18 cellular contexts compared by ENCODE assay signal in the genomic region with DNA sequence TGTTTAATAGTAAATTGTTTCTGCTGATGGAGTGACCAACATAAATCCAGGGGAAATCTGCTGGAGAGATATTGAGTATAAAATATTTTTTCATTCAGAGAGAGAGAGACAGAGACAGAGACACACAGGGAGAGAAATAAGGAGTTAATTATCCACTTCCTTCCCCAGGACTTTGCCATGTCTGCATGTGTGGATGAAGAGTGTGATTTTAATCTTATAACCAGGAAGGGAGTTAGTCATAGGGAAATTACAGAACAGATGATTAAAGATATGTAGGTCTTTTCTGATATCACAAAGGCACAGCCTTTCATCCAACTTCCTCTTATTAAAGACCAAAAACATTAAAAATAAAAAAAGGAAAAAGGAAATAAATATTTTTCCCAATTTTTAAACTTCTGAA.
DNase-seq lines count a peak whose midpoint lies in the region; ATAC-seq, FAIRE-seq and TF ChIP-seq lines count a peak whose summit lies in the region.
"Had no signal": no experiment of that assay in that cellular context is flagged by ENCODE, and none has a peak within 500 bp of the region (broad histone marks: within the 10 kb centered on the region; RNA-seq: fewer than 3 reads in every experiment).

No MANE protein-coding gene starts in this region.

- no peaks in the 10 kb centered on the region for H3K9me3 ChIP-seq in endothelial cell of umbilical vein (replicated peaks; ENCODE audit: control insufficient read depth, insufficient read depth, low read length)
- H3K9me3 ChIP-seq in PC-3 (ENCODE audit: low read length) = no peaks in the 10 kb centered on the region
- H3K9me3 ChIP-seq: BE2C, upper lobe of right lung had no signal

- ATAC-seq in GM18907 (IDR thresholded peaks at IDR 0.05; ENCODE audit: unreplicated experiment) (no peak), PC-3 (no peak)
- ATAC-seq: upper lobe of right lung had no signal

- no peaks in the 10 kb centered on the region for H3K9me2 ChIP-seq in PC-3 (replicated peaks; ENCODE audit: low read length)

- TF ChIP-seq CTCF in endothelial cell of umbilical vein (IDR thresholded peaks at IDR 0.05; ENCODE audit: extremely low read depth in 1 of 2, insufficient read depth in 1 of 2, low read depth in 1 of 2, low read length in 2 of 2) (no peak), PC-3 (conservative IDR thresholded peaks at IDR 0.05; ENCODE audit: low read depth, low read length) (no peak)

- CTCF ChIA-PET in endothelial cell of umbilical vein (lab: Charles Lee) = interaction anchor here (2.0 kb wide), 1 partner anchor 149 kb away, joined by 13 read pairs; no protein-coding TSS in a partner anchor
- CTCF ChIA-PET in PC-3 (lab: Charles Lee) = no interaction called here

- FAIRE-seq in endothelial cell of umbilical vein (lab: Jason Lieb, UNC) = peak; percentile 85

- no peaks in the 10 kb centered on the region for H3K9me1 ChIP-seq in endothelial cell of umbilical vein (replicated peaks; ENCODE audit: control insufficient read depth, extremely low read depth, insufficient read depth, low read length)

- H4K20me1 ChIP-seq in endothelial cell of umbilical vein (replicated peaks; ENCODE audit: control insufficient read depth, extremely low read depth, insufficient read depth, low read length) (no peaks in the 10 kb centered on the region), PC-3 (ENCODE audit: low read length) (no peaks in the 10 kb centered on the region)

- peaks cover 20% of the 10 kb centered on the region for H3K4me1 ChIP-seq in endothelial cell of umbilical vein (ENCODE audit: control insufficient read depth, extremely low read depth, insufficient read depth, low read length)
- no peaks in the 10 kb centered on the region for H3K4me1 ChIP-seq in PC-3 (ENCODE audit: insufficient read depth, low read length)
- H3K4me1 ChIP-seq: BE2C had no signal

- POLR2A ChIA-PET in endothelial cell of umbilical vein (lab: Charles Lee) (interaction anchor here (1.2 kb wide), 1 partner anchor 66 kb away, joined by 7 read pairs; no protein-coding TSS in a partner anchor), PC-3 (lab: Charles Lee; ENCODE audit: unreplicated experiment) (no interaction called here)

- DNase-seq in GF-D8 (lab: John Stamatoyannopoulos, UW) (peak; percentile 10), RPMI7951 (ENCODE audit: low read depth) (peak; percentile 57), endothelial cell of umbilical vein (ENCODE audit: low read depth, low spot score) (peak; percentile 91), lung microvascular endothelial cell (ENCODE audit: low read depth in 2 of 2) (peak; percentile 83 to 90), kidney glomerular epithelial cell (lab: John Stamatoyannopoulos, UW) (no peak), PC-3 (no peak)
- DNase-seq: activated B cell treated with CpG ODN at 0.5 μM for 24 hours; activated CD4-positive, alpha-beta memory T cell treated with anti-CD3 and anti-CD28 coated beads for 36 hours; activated gamma-delta T cell treated with Interleukin-2 at 50 U/mL for 16 hours; amniotic stem cell; BE2C; Calu3; caudate nucleus; erythroblast; NCI-H1694 treated with DMSO at 0.1 percent for 48 hours; PC-9; upper lobe of right lung had no signal

- H3K27ac ChIP-seq in endothelial cell of umbilical vein (ENCODE audit: insufficient read depth, low read depth, low read length) (peak overlapping the region; percentile 93), PC-3 (ENCODE audit: low read length) (no peak overlapping the region)
- H3K27ac ChIP-seq: PC-9, upper lobe of right lung had no signal

- dilution Hi-C loops in endothelial cell of umbilical vein (cut with MboI; ENCODE audit: extremely low pct_ligation_motif_present, low sequenced_read_pairs) = no loop called here

- intact Hi-C loops in endothelial cell of umbilical vein (cut with micrococcal nuclease) = loop anchor here (1.0 to 2.0 kb wide), 10 partner anchors 16 to 188 kb away; no protein-coding TSS in a partner anchor
- intact Hi-C loops in PC-3 (cut with micrococcal nuclease) = no loop called here

- H3K27me3 ChIP-seq in endothelial cell of umbilical vein (ENCODE audit: control insufficient read depth in 2 of 2, insufficient read depth in 2 of 2, low read length in 2 of 2) = no peaks in the 10 kb centered on the region
- H3K27me3 ChIP-seq in PC-3 (ENCODE audit: low read length) = no peaks in the 10 kb centered on the region
- H3K27me3 ChIP-seq: BE2C, upper lobe of right lung had no signal

- peak; percentile 78 for TF ChIP-seq POLR2A in endothelial cell of umbilical vein (IDR thresholded peaks at IDR 0.05; ENCODE audit: low read depth, low read length)

- H3F3A ChIP-seq in PC-3 (ENCODE audit: low read length, unreplicated experiment) = no peaks in the 10 kb centered on the region

- H3K9ac ChIP-seq in endothelial cell of umbilical vein (replicated peaks; ENCODE audit: extremely low read depth, insufficient read depth, low read length) = peak overlapping the region; percentile 76
- H3K9ac ChIP-seq in PC-3 (ENCODE audit: low read length) = no peak overlapping the region

- no peaks in the 10 kb centered on the region for H3K36me3 ChIP-seq in endothelial cell of umbilical vein (ENCODE audit: control insufficient read depth in 2 of 2, extremely low read depth in 1 of 2, insufficient read depth in 2 of 2, low read length in 2 of 2)
- no peaks in the 10 kb centered on the region for H3K36me3 ChIP-seq in PC-3 (ENCODE audit: low read depth, low read length)
- H3K36me3 ChIP-seq: BE2C, upper lobe of right lung had no signal

- H2AFZ ChIP-seq in endothelial cell of umbilical vein (ENCODE audit: low read depth, low read length) (no peak overlapping the region), PC-3 (ENCODE audit: low read length) (no peak overlapping the region)
- H2AFZ ChIP-seq: PC-9 had no signal

- H3K4me2 ChIP-seq in endothelial cell of umbilical vein (ENCODE audit: insufficient read depth, low read length) (peak overlapping the region; percentile 53), PC-3 (ENCODE audit: low read length) (no peak overlapping the region)
- H3K4me2 ChIP-seq: PC-9 had no signal

- no peaks in the 10 kb centered on the region for H3K79me2 ChIP-seq in endothelial cell of umbilical vein (ENCODE audit: control insufficient read depth, insufficient read depth, low read length)
- no peaks in the 10 kb centered on the region for H3K79me2 ChIP-seq in PC-3 (ENCODE audit: low read length)

- no TSS peak for BruUV-seq in endothelial cell of umbilical vein (replicated peaks; lab: Mats Ljungman, UMichigan)
- BruUV-seq in PC-3 (replicated peaks; lab: Mats Ljungman, UMichigan) = no TSS peak

- H3K4me3 ChIP-seq in endothelial cell of umbilical vein (replicated peaks in 1 of 3; ENCODE audit: insufficient read depth in 1 of 3, low read depth in 1 of 3, low read length in 3 of 3) (no peak overlapping the region), PC-3 (ENCODE audit: low read length) (no peak overlapping the region)
- H3K4me3 ChIP-seq: PC-9, upper lobe of right lung had no signal

TF ChIP-seq in endothelial cell of umbilical vein, 7 proteins besides CTCF, POLR2A, EP300 and RAD21:
- TF ChIP-seq JUN (IDR thresholded peaks at IDR 0.05; ENCODE audit: borderline replicate concordance, insufficient read depth, insufficient read length, low read depth) = peak; percentile 96
- no peak for TF ChIP-seq EZH2 (IDR thresholded peaks at IDR 0.05; ENCODE audit: borderline replicate concordance, low read depth, low read length, severe bottlenecking)
- peak; percentile 99 for TF ChIP-seq GATA2 (IDR thresholded peaks at IDR 0.05; ENCODE audit: insufficient read depth, insufficient read length, low read depth, low read length)
- TF ChIP-seq FOS (IDR thresholded peaks at IDR 0.05; ENCODE audit: borderline replicate concordance, insufficient read depth, low read length) = peak; percentile 90
- no peak for TF ChIP-seq MYC (IDR thresholded peaks at IDR 0.05; ENCODE audit: low read depth, low read length)
- TF ChIP-seq, protein P1, sequence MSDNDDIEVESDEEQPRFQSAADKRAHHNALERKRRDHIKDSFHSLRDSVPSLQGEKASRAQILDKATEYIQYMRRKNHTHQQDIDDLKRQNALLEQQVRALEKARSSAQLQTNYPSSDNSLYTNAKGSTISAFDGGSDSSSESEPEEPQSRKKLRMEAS (IDR thresholded peaks at IDR 0.05; ENCODE audit: insufficient read depth, insufficient read length) = no peak
- TF ChIP-seq POLR2AphosphoS5 (IDR thresholded peaks at IDR 0.05; ENCODE audit: insufficient read depth, low read depth, low read length) = peak; percentile 80

Comparison
In these comparisons a context has a peak if more than half of its experiments do, and no peak if none do; other contexts are left out.
1. DNase-seq: peak in GF-D8 (single experiment), RPMI7951 (single experiment), endothelial cell of umbilical vein (single experiment) and lung microvascular endothelial cell (2 of 2); none in kidney glomerular epithelial cell (single experiment) and PC-3 (single experiment).